Comparison of ENCODE assay signal across 19 cellular contexts in the genomic region with DNA sequence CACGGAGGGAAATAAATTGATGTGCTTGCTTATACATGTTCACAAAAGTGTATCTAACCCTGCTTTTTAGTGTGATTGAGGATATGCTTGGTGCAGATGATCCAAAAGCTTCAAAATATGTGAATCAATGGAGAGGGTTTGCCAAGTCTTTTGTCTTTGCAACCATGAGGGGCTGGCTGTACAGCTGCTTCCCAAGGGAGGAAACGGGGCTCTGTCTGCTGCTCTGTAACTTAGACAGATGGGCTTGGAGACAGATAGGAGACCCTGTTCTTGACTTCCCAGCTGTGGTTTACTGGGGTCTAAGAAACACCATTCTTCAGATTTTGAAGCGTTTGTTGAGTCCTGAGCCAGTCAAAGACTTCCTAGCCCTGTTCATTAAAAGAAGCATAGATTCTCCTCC.
DNase-seq lines count a peak whose midpoint lies in the region; ATAC-seq, FAIRE-seq and TF ChIP-seq lines count a peak whose summit lies in the region.
"Had no signal": no experiment of that assay in that cellular context is flagged by ENCODE, and none has a peak within 500 bp of the region (broad histone marks: within the 10 kb centered on the region; RNA-seq: fewer than 3 reads in every experiment).

No MANE protein-coding gene starts in this region.

- POLR2A ChIA-PET in A549 (lab: Yijun Ruan, JAX): no interaction called here

- H3K9me3 ChIP-seq in A549 (no peaks in the 10 kb centered on the region), BLaER1 (peaks cover 7% of the 10 kb centered on the region; the same call in 1 of the 2 replicates), endodermal cell (ENCODE audit: control insufficient read depth, low read length) (no peaks in the 10 kb centered on the region), gastrocnemius medialis (no peaks in the 10 kb centered on the region)

- H3K27me3 Mint-ChIP-seq in endodermal cell (ENCODE audit: insufficient read depth): no peaks in the 10 kb centered on the region

- no peak for TF ChIP-seq POLR2A in A549 (IDR thresholded peaks at IDR 0.05; ENCODE audit: low read length)
- no peak for TF ChIP-seq POLR2A in gastrocnemius medialis (IDR thresholded peaks at IDR 0.05)

- CTCF ChIA-PET in A549 (lab: Yijun Ruan, JAX): interaction anchor here (0.8 to 2.7 kb wide), 5 partner anchors 11 to 219 kb away, joined by 3 to 10 read pairs (median 4); no protein-coding TSS in a partner anchor

- DNase-seq in A549 (ENCODE audit: low read depth in 1 of 2, low spot score in 1 of 2) (no peak), NCI-H1694 treated with DMSO at 0.1 percent for 48 hours (lab: John Stamatoyannopoulos, UW) (peak; percentile 73), endodermal cell (peak; percentile 20), DMS53 (lab: John Stamatoyannopoulos, UW) (no peak), coronary artery (ENCODE audit: low spot score) (no peak), gastrocnemius medialis (no peak), NCI-H1417 treated with DMSO at 0.1 percent for 48 hours (lab: John Stamatoyannopoulos, UW) (no peak)
- DNase-seq: ACHN; CD4-positive, CD25-positive, alpha-beta regulatory T cell; COR-L47; GOT3; KBM-7; NCI-H2029; NCI-H524; SIG-M5; T-cell had no signal

- no peak overlapping the region for H3K27ac Mint-ChIP-seq in endodermal cell
- H3K27ac Mint-ChIP-seq: CD4-positive, CD25-positive, alpha-beta regulatory T cell; T-cell had no signal

- H3K9ac ChIP-seq in BLaER1 (0 out of 2 replicates have a peak overlapping the region, but pooled peaks have one; percentile 28), endodermal cell (ENCODE audit: extremely low read depth, low read length, poor library complexity, severe bottlenecking) (no peak overlapping the region)

- no peak for FAIRE-seq in A549 (lab: Jason Lieb, UNC)
- FAIRE-seq: GM12891, GM19239 had no signal

- H3K27me3 ChIP-seq in BLaER1 (no peaks in the 10 kb centered on the region), endodermal cell (ENCODE audit: control insufficient read depth, insufficient read depth, low read length, poor library complexity, severe bottlenecking) (no peaks in the 10 kb centered on the region), gastrocnemius medialis (no peaks in the 10 kb centered on the region)

- intact Hi-C loops in gastrocnemius medialis (cut with DNase I; ENCODE audit: low total_unique reads): no loop called here

- H3K36me3 ChIP-seq in BLaER1 (peaks cover 40% of the 10 kb centered on the region), endodermal cell (ENCODE audit: control insufficient read depth, insufficient read depth, low read length) (no peaks in the 10 kb centered on the region), gastrocnemius medialis (no peaks in the 10 kb centered on the region)

- H3K4me2 ChIP-seq in A549: peak overlapping the region; percentile 35
- H3K4me2 ChIP-seq in BLaER1: peak overlapping the region; percentile 58

- peaks cover 8% of the 10 kb centered on the region for H3K4me1 Mint-ChIP-seq in endodermal cell
- H3K4me1 Mint-ChIP-seq: CD4-positive, CD25-positive, alpha-beta regulatory T cell; T-cell had no signal

- H3K9me3 Mint-ChIP-seq in endodermal cell: no peaks in the 10 kb centered on the region
- H3K9me3 Mint-ChIP-seq: CD4-positive, CD25-positive, alpha-beta regulatory T cell; T-cell had no signal

- H4K20me1 ChIP-seq in BLaER1: no peaks in the 10 kb centered on the region

- 80% methylated on average over 3 of the region's 3 CpGs for WGBS in A549 (ENCODE audit: missing lambda C conversion rate)
- 83 to 87% methylated on average over 2 to 3 of the region's 3 CpGs for WGBS in endodermal cell (ENCODE audit: insufficient coverage in 1 of 2, insufficient read length in 1 of 2), 2 experiments

- TF ChIP-seq EP300 in A549 (IDR thresholded peaks at IDR 0.05): no peak

- H3K4me3 ChIP-seq in A549: no peak overlapping the region
- no peak overlapping the region; the same call in 1 of the 2 replicates for H3K4me3 ChIP-seq in BLaER1
- H3K4me3 ChIP-seq in endodermal cell (ENCODE audit: low read length): no peak overlapping the region
- H3K4me3 ChIP-seq in coronary artery: no peak overlapping the region
- no peak overlapping the region for H3K4me3 ChIP-seq in gastrocnemius medialis

- no peak for TF ChIP-seq CTCF in A549 (IDR thresholded peaks at IDR 0.05)
- TF ChIP-seq CTCF in endodermal cell (conservative IDR thresholded peaks at IDR 0.05): no peak
- no peak for TF ChIP-seq CTCF in coronary artery (IDR thresholded peaks at IDR 0.05)
- TF ChIP-seq CTCF in gastrocnemius medialis (IDR thresholded peaks at IDR 0.05 in 4 of 5, conservative IDR thresholded peaks at IDR 0.05 in 1 of 5): no peak

- no peak overlapping the region for H3K4me3 Mint-ChIP-seq in endodermal cell
- H3K4me3 Mint-ChIP-seq: CD4-positive, CD25-positive, alpha-beta regulatory T cell; T-cell had no signal

- no peak for TF ChIP-seq RAD21 in A549 (conservative IDR thresholded peaks at IDR 0.05 in 1 of 2, IDR thresholded peaks at IDR 0.05 in 1 of 2)

- H3K4me1 ChIP-seq in A549: peaks cover 64% of the 10 kb centered on the region
- peaks cover 26% of the 10 kb centered on the region for H3K4me1 ChIP-seq in BLaER1
- no peaks in the 10 kb centered on the region for H3K4me1 ChIP-seq in endodermal cell (ENCODE audit: control insufficient read depth, insufficient read depth, low read length)
- H3K4me1 ChIP-seq in gastrocnemius medialis: no peaks in the 10 kb centered on the region

- in situ Hi-C loops in gastrocnemius medialis (cut with MboI; ENCODE audit: low sequenced_read_pairs in 4 of 4): no loop called here

- H3K27ac ChIP-seq in A549 (peak overlapping the region; percentile 20 to 83; a peak in 5 of 6 replicates), BLaER1 (peak overlapping the region; percentile 79), endodermal cell (ENCODE audit: low read depth, low read length) (no peak overlapping the region), coronary artery (no peak overlapping the region), gastrocnemius medialis (no peak overlapping the region)

- peak in 1 of 2 experiments; percentile 36; a peak in 3 of 6 replicates for ATAC-seq in A549
- ATAC-seq in gastrocnemius medialis: no peak
- ATAC-seq: T-cell had no signal

- H3K36me3 Mint-ChIP-seq in endodermal cell (ENCODE audit: low read depth): no peaks in the 10 kb centered on the region
- H3K36me3 Mint-ChIP-seq: CD4-positive, CD25-positive, alpha-beta regulatory T cell; T-cell had no signal

TF ChIP-seq in A549, 52 proteins besides CTCF, POLR2A, EP300 and RAD21:
- TF ChIP-seq CBX8 (IDR thresholded peaks at IDR 0.05) (no peak), NFE2L2 (conservative IDR thresholded peaks at IDR 0.05; ENCODE audit: low read length) (no peak), FOXS1 (CRISPR knock-in tag; IDR thresholded peaks at IDR 0.05) (no peak), HOXB5 (CRISPR knock-in tag; IDR thresholded peaks at IDR 0.05) (no peak)
- TF ChIP-seq, protein P1, sequence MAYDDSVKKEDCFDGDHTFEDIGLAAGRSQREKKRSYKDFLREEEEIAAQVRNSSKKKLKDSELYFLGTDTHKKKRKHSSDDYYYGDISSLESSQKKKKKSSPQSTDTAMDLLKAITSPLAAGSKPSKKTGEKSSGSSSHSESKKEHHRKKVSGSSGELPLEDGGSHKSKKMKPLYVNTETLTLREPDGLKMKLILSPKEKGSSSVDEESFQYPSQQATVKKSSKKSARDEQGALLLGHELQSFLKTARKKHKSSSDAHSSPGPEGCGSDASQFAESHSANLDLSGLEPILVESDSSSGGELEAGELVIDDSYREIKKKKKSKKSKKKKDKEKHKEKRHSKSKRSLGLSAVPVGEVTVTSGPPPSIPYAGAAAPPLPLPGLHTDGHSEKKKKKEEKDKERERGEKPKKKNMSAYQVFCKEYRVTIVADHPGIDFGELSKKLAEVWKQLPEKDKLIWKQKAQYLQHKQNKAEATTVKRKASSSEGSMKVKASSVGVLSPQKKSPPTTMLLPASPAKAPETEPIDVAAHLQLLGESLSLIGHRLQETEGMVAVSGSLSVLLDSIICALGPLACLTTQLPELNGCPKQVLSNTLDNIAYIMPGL (CRISPR knock-in tag; IDR thresholded peaks at IDR 0.05; ENCODE audit: borderline replicate concordance): no peak

Comparison
In these comparisons a context has a peak if more than half of its experiments do, and no peak if none do; other contexts are left out.
1. DNase-seq: peak in NCI-H1694 treated with DMSO at 0.1 percent for 48 hours (single experiment) and endodermal cell (single experiment); none in A549 (0 of 2), DMS53 (single experiment), coronary artery (single experiment), gastrocnemius medialis (0 of 2) and NCI-H1417 treated with DMSO at 0.1 percent for 48 hours (single experiment).
2. H3K27ac ChIP-seq: peak in A549 (2 of 2) and BLaER1 (single experiment); none in endodermal cell (single experiment), coronary artery (0 of 2) and gastrocnemius medialis (0 of 4).